22 cellular contexts compared by ENCODE assay signal in genomic region chr11:116096596-116096995, GRCh38.
"Had no signal": no experiment of that assay in that cellular context is flagged by ENCODE, and none has a peak within 500 bp of the region (broad histone marks: within the 10 kb centered on the region; RNA-seq: fewer than 3 reads in every experiment).

No MANE protein-coding gene starts in this region.

- H3K27me3 ChIP-seq: MG63 had no signal

- DNase-seq: IMR-90, Karpas-422, KG1, MG63, NCI-H1092, NCI-H1105 treated with DMSO at 0.1 percent for 48 hours, NCI-H1417 treated with DMSO at 0.1 percent for 48 hours, NCI-H146, NCI-H1694 treated with DMSO at 0.1 percent for 48 hours, NCI-H1930, NCI-H2081 treated with DMSO at 0.1 percent for 48 hours, NCI-H2171, NCI-H226, NCI-H446, NCI-H510A, NCI-H524 treated with DMSO at 0.1 percent for 48 hours, NCI-H69, NCI-H774, RPMI8226, SHP77, SK-N-SH had no signal

- ATAC-seq: HepG2 had no signal
